In genomic region chr10:75379817-75380216, GRCh38 we compare ENCODE assay signal across 1 cellular context.
TF ChIP-seq lines count a peak whose summit lies in the region.

No MANE protein-coding gene starts in this region.

TF ChIP-seq in HEK293, 187 proteins besides CTCF, POLR2A, EP300 and RAD21 (continued from another document):
- TF ChIP-seq YY2 (tag by site-specific recombination; IDR thresholded peaks at IDR 0.05) (no peak), ZNF121 (tag by site-specific recombination; IDR thresholded peaks at IDR 0.05) (peak; percentile 57; the same call in 1 of the 2 replicates), AEBP2 (tag by site-specific recombination; IDR thresholded peaks at IDR 0.05; ENCODE audit: borderline replicate concordance) (no peak), ZNF423 (tag by site-specific recombination; IDR thresholded peaks at IDR 0.05) (0 out of 2 replicates have a peak, but pooled peaks have one; percentile 52), ZNF530 (tag by site-specific recombination; IDR thresholded peaks at IDR 0.05; ENCODE audit: low read depth) (no peak), GLI4 (tag by site-specific recombination; IDR thresholded peaks at IDR 0.05) (no peak)
